Comparison of ENCODE assay signal across 17 cellular contexts in genomic region chr14:58865520-58866281, GRCh38.
A peak's percentile ranks its signal among the peaks of the same experiment; 100 is the strongest.
DNase-seq lines count a peak whose midpoint lies in the region; ATAC-seq and TF ChIP-seq lines count a peak whose summit lies in the region.
"Had no signal": no experiment of that assay in that cellular context is flagged by ENCODE, and none has a peak within 500 bp of the region (broad histone marks: within the 10 kb centered on the region; RNA-seq: fewer than 3 reads in every experiment).

No MANE protein-coding gene starts in this region.

- H3K4me3 Mint-ChIP-seq in Caco-2 (ENCODE audit: unreplicated experiment), result no peak overlapping the region

- H3K36me3 ChIP-seq in Caco-2 (ENCODE audit: control insufficient read depth, insufficient read depth, low read length) (no peaks in the 10 kb centered on the region), adipocyte (ENCODE audit: control insufficient read depth, insufficient read depth, low read length, severe bottlenecking) (no peaks in the 10 kb centered on the region)
- H3K36me3 ChIP-seq: ascending aorta, upper lobe of left lung had no signal

- peaks cover 10% of the 10 kb centered on the region for H3K36me3 Mint-ChIP-seq in Caco-2 (ENCODE audit: insufficient read depth, unreplicated experiment)

- CTCF ChIA-PET in Caco-2 (lab: Charles Lee), result no interaction called here

- DNase-seq in Caco-2 (no peak), adipocyte (ENCODE audit: low read depth) (peak; percentile 88), foreskin melanocyte (peak; percentile 54), occipital lobe (lab: John Stamatoyannopoulos, UW) (peak; percentile 54), COR-L47 (lab: John Stamatoyannopoulos, UW) (no peak)
- no peak for DNase-seq in stimulated activated CD8-positive, alpha-beta memory T cell treated with anti-CD3 and anti-CD28 coated beads, Interleukin-4, amount 100 ng/mL, for 48 hours
- DNase-seq: activated T-cell treated with anti-CD3 and anti-CD28 coated beads, Interleukin-2, amount 50 U/mL, for 1 hour; AML-193; DMS53; NCI-H146; NCI-H510A; T-helper 1 cell; upper lobe of left lung had no signal

- no peak for TF ChIP-seq CTCF in Caco-2 (IDR thresholded peaks at IDR 0.05; ENCODE audit: insufficient read depth in 1 of 2, low read depth in 1 of 2, low read length in 1 of 2, severe bottlenecking in 1 of 2, unreplicated experiment in 1 of 2)

- H3K4me3 ChIP-seq in Caco-2 (ENCODE audit: low read depth, low read length) (no peak overlapping the region), adipocyte (ENCODE audit: low read length) (no peak overlapping the region)
- H3K4me3 ChIP-seq: ascending aorta, upper lobe of left lung had no signal

- H3K9me3 ChIP-seq in Caco-2, result no peaks in the 10 kb centered on the region
- no peaks in the 10 kb centered on the region for H3K9me3 ChIP-seq in adipocyte (ENCODE audit: control insufficient read depth, low read length)
- H3K9me3 ChIP-seq: ascending aorta, upper lobe of left lung had no signal

- peak overlapping the region; percentile 55 for H3K27ac Mint-ChIP-seq in Caco-2 (ENCODE audit: unreplicated experiment)

- POLR2A ChIA-PET in Caco-2 (lab: Charles Lee), result no interaction called here

- BruUV-seq in Caco-2 (replicated peaks; lab: Mats Ljungman, UMichigan), result no TSS peak

- no peak overlapping the region for H3K9ac ChIP-seq in adipocyte (ENCODE audit: low read length)

- peaks cover 8% of the 10 kb centered on the region for H3K4me1 Mint-ChIP-seq in Caco-2 (ENCODE audit: low read depth, unreplicated experiment)

- intact Hi-C loops in Caco-2 (cut with micrococcal nuclease; ENCODE audit: unreplicated experiment), result no loop called here

- peaks cover 9% of the 10 kb centered on the region for H3K9me3 Mint-ChIP-seq in Caco-2 (ENCODE audit: unreplicated experiment)

- no peaks in the 10 kb centered on the region for H3K27me3 ChIP-seq in Caco-2 (replicated peaks; ENCODE audit: control insufficient read depth, insufficient read depth, low read length)
- no peaks in the 10 kb centered on the region for H3K27me3 ChIP-seq in adipocyte (replicated peaks; ENCODE audit: control insufficient read depth, insufficient read depth, low read length)
- H3K27me3 ChIP-seq: ascending aorta, upper lobe of left lung had no signal

- H3K4me1 ChIP-seq in Caco-2, result peaks cover 17% of the 10 kb centered on the region
- peaks cover 11% of the 10 kb centered on the region for H3K4me1 ChIP-seq in adipocyte (ENCODE audit: control insufficient read depth, insufficient read depth, low read length)
- H3K4me1 ChIP-seq: ascending aorta, upper lobe of left lung had no signal

- ATAC-seq in GM21381 (IDR thresholded peaks at IDR 0.05; ENCODE audit: unreplicated experiment), result no peak
- no peak for ATAC-seq in GM19397 (IDR thresholded peaks at IDR 0.05; ENCODE audit: unreplicated experiment)
- ATAC-seq: left lobe of liver had no signal

- no peaks in the 10 kb centered on the region for H3K27me3 Mint-ChIP-seq in Caco-2 (ENCODE audit: insufficient read depth, unreplicated experiment)

Comparison
In these comparisons a context has a peak if more than half of its experiments do, and no peak if none do; other contexts are left out.
1. DNase-seq: peak in adipocyte (single experiment), foreskin melanocyte (single experiment) and occipital lobe (single experiment); none in Caco-2 (0 of 2), COR-L47 (single experiment) and stimulated activated CD8-positive, alpha-beta memory T cell treated with anti-CD3 and anti-CD28 coated beads, Interleukin-4, amount 100 ng/mL, for 48 hours (single experiment).